Comparison of ENCODE assay signal across 23 cellular contexts in genomic region chr16:67400901-67401300, GRCh38. TPM values are rescaled to one million over a fixed set of nuclear protein-coding genes. Genes with fewer than 3 reads are reported as not detected.
"Had no signal": no experiment of that assay in that cellular context is flagged by ENCODE, and none has a peak within 500 bp of the region (broad histone marks: within the 10 kb centered on the region; RNA-seq: fewer than 3 reads in every experiment).

No MANE protein-coding gene starts in this region.

- H3K27ac ChIP-seq: coronary artery, esophagus muscularis mucosa, foreskin keratinocyte, heart right ventricle, left lung had no signal

- H3K27me3 ChIP-seq: dorsolateral prefrontal cortex, esophagus muscularis mucosa, foreskin keratinocyte had no signal

- DNase-seq: dermis blood vessel endothelial cell; dorsolateral prefrontal cortex; effector CD4-positive, alpha-beta T cell; effector memory CD4-positive, alpha-beta T cell; foreskin keratinocyte; glutamatergic neuron; head of caudate nucleus; heart right ventricle; hippocampal formation; left cardiac atrium; left lung; left ventricle myocardium superior; mesenchymal stem cell; mucosa of descending colon; naive B cell had no signal

- H3K9me3 ChIP-seq: esophagus muscularis mucosa, heart right ventricle, left lung, mucosa of descending colon had no signal

- H3K4me3 ChIP-seq: coronary artery, dorsolateral prefrontal cortex, esophagus muscularis mucosa, heart right ventricle, left lung, mucosa of descending colon had no signal

- ATAC-seq: foreskin keratinocyte, heart right ventricle, left cardiac atrium, left lung, left ventricle myocardium superior, mucosa of descending colon had no signal

- H3K36me3 ChIP-seq: heart right ventricle, left lung had no signal

RNA-seq across cellular contexts. Expression of gene TPPP3, which starts 7.6 kb away (rescaled TPM):
- total RNA-seq: dermis blood vessel endothelial cell, epithelial cell of proximal tubule, lung microvascular endothelial cell had no signal

RNA-seq across cellular contexts. Expression of gene HSD11B2, which starts 30.0 kb away (rescaled TPM):
- total RNA-seq: dermis blood vessel endothelial cell, endothelial cell of umbilical vein, fibroblast of lung, fibroblast of villous mesenchyme, glomerular endothelial cell, lung microvascular endothelial cell had no signal
